19 cellular contexts compared by ENCODE assay signal in the genomic region with DNA sequence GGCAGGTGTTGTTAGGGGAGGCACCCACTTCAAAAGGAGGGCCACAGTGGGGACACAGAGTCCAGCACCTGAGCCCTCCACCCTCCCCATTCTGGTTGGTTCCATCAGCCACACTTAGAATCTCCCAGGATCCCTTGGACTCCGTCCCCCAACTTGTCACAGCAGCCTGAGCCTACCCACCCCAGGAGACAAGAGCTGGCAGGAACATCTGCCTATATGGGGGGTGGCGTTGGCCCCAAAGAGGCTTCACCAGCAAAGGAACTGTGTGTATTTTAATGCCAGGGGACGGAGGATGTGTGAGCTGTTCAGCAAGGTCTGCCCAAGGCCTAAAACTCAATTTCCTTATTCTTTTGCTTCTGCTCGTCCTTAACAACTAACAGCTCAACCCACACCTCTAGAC.
DNase-seq lines count a peak whose midpoint lies in the region; ATAC-seq and TF ChIP-seq lines count a peak whose summit lies in the region.
"Had no signal": no experiment of that assay in that cellular context is flagged by ENCODE, and none has a peak within 500 bp of the region (broad histone marks: within the 10 kb centered on the region; RNA-seq: fewer than 3 reads in every experiment).

No MANE protein-coding gene starts in this region.

- no peak for TF ChIP-seq CTCF in esophagus squamous epithelium (IDR thresholded peaks at IDR 0.05)
- no peak for TF ChIP-seq CTCF in ovary (IDR thresholded peaks at IDR 0.05)
- TF ChIP-seq CTCF in thoracic aorta (IDR thresholded peaks at IDR 0.05) = no peak
- no peak for TF ChIP-seq CTCF in type B pancreatic cell (conservative IDR thresholded peaks at IDR 0.05)

- ATAC-seq in thoracic aorta (ENCODE audit: insufficient number of reproducible peaks, low FRiP score, low read depth) = no peak
- no peak for ATAC-seq in HG02884 (IDR thresholded peaks at IDR 0.05; ENCODE audit: unreplicated experiment)
- no peak for ATAC-seq in activated T-helper 17 cell treated with anti-CD3 and anti-CD28 coated beads, Interleukin-2, amount 50 U/mL, for 72 hours (replicated peaks)
- ATAC-seq: A549 had no signal

- H3K4me3 ChIP-seq in esophagus squamous epithelium (no peak overlapping the region), ovary (no peak overlapping the region), thoracic aorta (no peak overlapping the region)
- H3K4me3 ChIP-seq: A549 had no signal

- H3K4me1 ChIP-seq in esophagus squamous epithelium (peaks cover 0 to 10% (median 0%) of the 10 kb centered on the region in 3 donors), ovary (ENCODE audit: insufficient read depth) (no peaks in the 10 kb centered on the region), thoracic aorta (ENCODE audit: control insufficient read depth in 1 of 2, low read depth in 2 of 2) (peaks cover 0 to 15% of the 10 kb centered on the region in 2 donors)
- H3K4me1 ChIP-seq: A549 had no signal

- no peak overlapping the region for H3K4me3 Mint-ChIP-seq in activated CD4-positive, alpha-beta memory T cell treated with anti-CD3 and anti-CD28 coated beads for 36 hours
- H3K4me3 Mint-ChIP-seq in activated T-helper 17 cell treated with anti-CD3 and anti-CD28 coated beads, Interleukin-2, amount 50 U/mL, for 72 hours = no peak overlapping the region
- no peak overlapping the region for H3K4me3 Mint-ChIP-seq in type B pancreatic cell
- H3K4me3 Mint-ChIP-seq: CD14-positive monocyte, H9 had no signal

- H3K36me3 ChIP-seq in esophagus squamous epithelium (peaks cover 7 to 69% (median 15%) of the 10 kb centered on the region in 3 donors), ovary (no peaks in the 10 kb centered on the region), thoracic aorta (peaks cover 10% of the 10 kb centered on the region)

- no peak for TF ChIP-seq POLR2A in esophagus squamous epithelium (IDR thresholded peaks at IDR 0.05)
- TF ChIP-seq POLR2A in ovary (IDR thresholded peaks at IDR 0.05) = no peak

- POLR2A ChIA-PET in activated CD4-positive, alpha-beta memory T cell treated with anti-CD3 and anti-CD28 coated beads for 36 hours (lab: Charles Lee) = no interaction called here

- H3K9me3 ChIP-seq in esophagus squamous epithelium (peaks cover 0 to 6% (median 0%) of the 10 kb centered on the region in 3 donors), ovary (no peaks in the 10 kb centered on the region), thoracic aorta (no peaks in the 10 kb centered on the region)
- H3K9me3 ChIP-seq: A549 had no signal

- H3K27me3 ChIP-seq in esophagus squamous epithelium (no peaks in the 10 kb centered on the region), ovary (no peaks in the 10 kb centered on the region), thoracic aorta (replicated peaks; ENCODE audit: insufficient read depth) (no peaks in the 10 kb centered on the region)

- intact Hi-C loops in esophagus squamous epithelium (cut with DNase I) (no loop called here), ovary (cut with DNase I) (no loop called here)
- intact Hi-C loops in activated CD4-positive, alpha-beta memory T cell treated with anti-CD3 and anti-CD28 coated beads for 36 hours (cut with micrococcal nuclease) = no loop called here

- no peak for TF ChIP-seq EP300 in ovary (IDR thresholded peaks at IDR 0.05)

- H3K27ac ChIP-seq in angular gyrus (ENCODE audit: low read depth, low read length) (peak overlapping the region; percentile 73), esophagus squamous epithelium (peak overlapping the region; percentile 15 to 63 (median 51)), ovary (peak overlapping the region; percentile 40 to 73), thoracic aorta (peak overlapping the region; percentile 30 to 70)
- H3K27ac ChIP-seq: A549, RWPE1 had no signal

- whole genome bisulfite sequencing in esophagus squamous epithelium, 2 donors = 88 to 90% methylated on average over 3 to 4 of the region's 4 CpGs
- WGBS in ovary, 3 donors = 74 to 87% (median 79%) methylated on average over 4 of the region's 4 CpGs

- DNase-seq in esophagus squamous epithelium (lab: John Stamatoyannopoulos, UW) (no peak), ovary (no peak), thoracic aorta (ENCODE audit: low spot score) (no peak), type B pancreatic cell (ENCODE audit: extremely low spot score, unreplicated experiment) (no peak)
- DNase-seq in activated CD4-positive, alpha-beta memory T cell treated with anti-CD3 and anti-CD28 coated beads for 36 hours = no peak
- DNase-seq: COR-L47, DMS153, H9, NCI-H1048, NCI-H146, NCI-H2081 treated with DMSO at 0.1 percent for 48 hours, NCI-H226, NCI-H526 treated with DMSO at 0.1 percent for 48 hours had no signal

- H3K27me3 Mint-ChIP-seq in activated CD4-positive, alpha-beta memory T cell treated with anti-CD3 and anti-CD28 coated beads for 36 hours = no peaks in the 10 kb centered on the region
- no peaks in the 10 kb centered on the region for H3K27me3 Mint-ChIP-seq in activated T-helper 17 cell treated with anti-CD3 and anti-CD28 coated beads, Interleukin-2, amount 50 U/mL, for 72 hours
- no peaks in the 10 kb centered on the region for H3K27me3 Mint-ChIP-seq in type B pancreatic cell

- H3K36me3 Mint-ChIP-seq in activated CD4-positive, alpha-beta memory T cell treated with anti-CD3 and anti-CD28 coated beads for 36 hours = no peaks in the 10 kb centered on the region
- no peaks in the 10 kb centered on the region for H3K36me3 Mint-ChIP-seq in activated T-helper 17 cell treated with anti-CD3 and anti-CD28 coated beads, Interleukin-2, amount 50 U/mL, for 72 hours (ENCODE audit: low read depth)
- peaks cover 15% of the 10 kb centered on the region for H3K36me3 Mint-ChIP-seq in type B pancreatic cell
- H3K36me3 Mint-ChIP-seq: CD14-positive monocyte had no signal

- H3K27ac Mint-ChIP-seq in activated CD4-positive, alpha-beta memory T cell treated with anti-CD3 and anti-CD28 coated beads for 36 hours = no peak overlapping the region
- no peak overlapping the region for H3K27ac Mint-ChIP-seq in activated T-helper 17 cell treated with anti-CD3 and anti-CD28 coated beads, Interleukin-2, amount 50 U/mL, for 72 hours
- no peak overlapping the region for H3K27ac Mint-ChIP-seq in type B pancreatic cell
- H3K27ac Mint-ChIP-seq: CD14-positive monocyte, H9 had no signal

- CTCF ChIA-PET in activated CD4-positive, alpha-beta memory T cell treated with anti-CD3 and anti-CD28 coated beads for 36 hours (lab: Charles Lee) = interaction anchor here (1.3 kb wide), 1 partner anchor 62 kb away, joined by 3 read pairs; no protein-coding TSS in a partner anchor

- H3K9me3 Mint-ChIP-seq in activated CD4-positive, alpha-beta memory T cell treated with anti-CD3 and anti-CD28 coated beads for 36 hours = peaks cover 5% of the 10 kb centered on the region
- peaks cover 3% of the 10 kb centered on the region for H3K9me3 Mint-ChIP-seq in activated T-helper 17 cell treated with anti-CD3 and anti-CD28 coated beads, Interleukin-2, amount 50 U/mL, for 72 hours
- H3K9me3 Mint-ChIP-seq in type B pancreatic cell = no peaks in the 10 kb centered on the region

- H3K4me1 Mint-ChIP-seq in activated CD4-positive, alpha-beta memory T cell treated with anti-CD3 and anti-CD28 coated beads for 36 hours (ENCODE audit: low read depth) = no peaks in the 10 kb centered on the region
- H3K4me1 Mint-ChIP-seq in activated T-helper 17 cell treated with anti-CD3 and anti-CD28 coated beads, Interleukin-2, amount 50 U/mL, for 72 hours = no peaks in the 10 kb centered on the region
- H3K4me1 Mint-ChIP-seq in type B pancreatic cell (ENCODE audit: unreplicated experiment) = peaks cover 5% of the 10 kb centered on the region
- H3K4me1 Mint-ChIP-seq: CD14-positive monocyte, H9 had no signal
